ENCODE assay signal across 1 cellular context in the genomic region with DNA sequence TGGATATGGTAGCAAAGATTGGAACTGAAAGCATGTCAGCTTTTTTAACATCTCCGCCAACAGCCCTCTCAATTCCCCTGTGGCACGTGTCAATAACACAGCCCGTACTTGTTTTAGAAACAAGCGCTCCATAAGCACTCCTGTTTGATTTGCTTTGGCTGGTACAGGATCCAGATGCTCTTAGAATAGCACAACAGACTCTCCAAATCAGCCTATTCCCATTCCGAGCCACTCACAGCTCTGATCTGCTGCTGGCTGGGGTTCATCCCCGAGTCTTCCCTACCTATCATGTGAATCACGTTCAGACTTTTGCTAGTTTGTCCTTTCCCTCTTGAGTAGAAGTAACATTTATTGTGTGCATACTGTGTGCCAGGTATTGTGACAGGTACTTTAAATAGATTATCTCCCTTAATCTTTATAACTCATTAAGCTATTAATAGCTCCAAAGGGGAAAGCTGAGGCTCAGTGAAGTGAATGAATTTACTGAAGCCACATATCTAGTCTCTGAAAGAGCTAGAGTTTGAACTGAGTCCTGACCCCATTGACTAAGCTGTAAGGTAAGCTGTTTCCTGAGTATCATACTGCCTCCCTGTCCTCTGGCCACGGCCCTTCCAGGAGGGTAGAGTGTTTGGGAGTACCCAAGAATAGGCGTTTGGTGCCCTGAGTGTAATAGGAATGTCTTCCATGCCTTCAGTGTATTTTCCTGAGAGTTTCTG.
TF ChIP-seq lines count a peak whose summit lies in the region.

No MANE protein-coding gene starts in this region.

TF ChIP-seq in GM23338, 12 proteins besides CTCF, POLR2A, EP300 and RAD21 (continued from another document):
- TF ChIP-seq, protein P1, sequence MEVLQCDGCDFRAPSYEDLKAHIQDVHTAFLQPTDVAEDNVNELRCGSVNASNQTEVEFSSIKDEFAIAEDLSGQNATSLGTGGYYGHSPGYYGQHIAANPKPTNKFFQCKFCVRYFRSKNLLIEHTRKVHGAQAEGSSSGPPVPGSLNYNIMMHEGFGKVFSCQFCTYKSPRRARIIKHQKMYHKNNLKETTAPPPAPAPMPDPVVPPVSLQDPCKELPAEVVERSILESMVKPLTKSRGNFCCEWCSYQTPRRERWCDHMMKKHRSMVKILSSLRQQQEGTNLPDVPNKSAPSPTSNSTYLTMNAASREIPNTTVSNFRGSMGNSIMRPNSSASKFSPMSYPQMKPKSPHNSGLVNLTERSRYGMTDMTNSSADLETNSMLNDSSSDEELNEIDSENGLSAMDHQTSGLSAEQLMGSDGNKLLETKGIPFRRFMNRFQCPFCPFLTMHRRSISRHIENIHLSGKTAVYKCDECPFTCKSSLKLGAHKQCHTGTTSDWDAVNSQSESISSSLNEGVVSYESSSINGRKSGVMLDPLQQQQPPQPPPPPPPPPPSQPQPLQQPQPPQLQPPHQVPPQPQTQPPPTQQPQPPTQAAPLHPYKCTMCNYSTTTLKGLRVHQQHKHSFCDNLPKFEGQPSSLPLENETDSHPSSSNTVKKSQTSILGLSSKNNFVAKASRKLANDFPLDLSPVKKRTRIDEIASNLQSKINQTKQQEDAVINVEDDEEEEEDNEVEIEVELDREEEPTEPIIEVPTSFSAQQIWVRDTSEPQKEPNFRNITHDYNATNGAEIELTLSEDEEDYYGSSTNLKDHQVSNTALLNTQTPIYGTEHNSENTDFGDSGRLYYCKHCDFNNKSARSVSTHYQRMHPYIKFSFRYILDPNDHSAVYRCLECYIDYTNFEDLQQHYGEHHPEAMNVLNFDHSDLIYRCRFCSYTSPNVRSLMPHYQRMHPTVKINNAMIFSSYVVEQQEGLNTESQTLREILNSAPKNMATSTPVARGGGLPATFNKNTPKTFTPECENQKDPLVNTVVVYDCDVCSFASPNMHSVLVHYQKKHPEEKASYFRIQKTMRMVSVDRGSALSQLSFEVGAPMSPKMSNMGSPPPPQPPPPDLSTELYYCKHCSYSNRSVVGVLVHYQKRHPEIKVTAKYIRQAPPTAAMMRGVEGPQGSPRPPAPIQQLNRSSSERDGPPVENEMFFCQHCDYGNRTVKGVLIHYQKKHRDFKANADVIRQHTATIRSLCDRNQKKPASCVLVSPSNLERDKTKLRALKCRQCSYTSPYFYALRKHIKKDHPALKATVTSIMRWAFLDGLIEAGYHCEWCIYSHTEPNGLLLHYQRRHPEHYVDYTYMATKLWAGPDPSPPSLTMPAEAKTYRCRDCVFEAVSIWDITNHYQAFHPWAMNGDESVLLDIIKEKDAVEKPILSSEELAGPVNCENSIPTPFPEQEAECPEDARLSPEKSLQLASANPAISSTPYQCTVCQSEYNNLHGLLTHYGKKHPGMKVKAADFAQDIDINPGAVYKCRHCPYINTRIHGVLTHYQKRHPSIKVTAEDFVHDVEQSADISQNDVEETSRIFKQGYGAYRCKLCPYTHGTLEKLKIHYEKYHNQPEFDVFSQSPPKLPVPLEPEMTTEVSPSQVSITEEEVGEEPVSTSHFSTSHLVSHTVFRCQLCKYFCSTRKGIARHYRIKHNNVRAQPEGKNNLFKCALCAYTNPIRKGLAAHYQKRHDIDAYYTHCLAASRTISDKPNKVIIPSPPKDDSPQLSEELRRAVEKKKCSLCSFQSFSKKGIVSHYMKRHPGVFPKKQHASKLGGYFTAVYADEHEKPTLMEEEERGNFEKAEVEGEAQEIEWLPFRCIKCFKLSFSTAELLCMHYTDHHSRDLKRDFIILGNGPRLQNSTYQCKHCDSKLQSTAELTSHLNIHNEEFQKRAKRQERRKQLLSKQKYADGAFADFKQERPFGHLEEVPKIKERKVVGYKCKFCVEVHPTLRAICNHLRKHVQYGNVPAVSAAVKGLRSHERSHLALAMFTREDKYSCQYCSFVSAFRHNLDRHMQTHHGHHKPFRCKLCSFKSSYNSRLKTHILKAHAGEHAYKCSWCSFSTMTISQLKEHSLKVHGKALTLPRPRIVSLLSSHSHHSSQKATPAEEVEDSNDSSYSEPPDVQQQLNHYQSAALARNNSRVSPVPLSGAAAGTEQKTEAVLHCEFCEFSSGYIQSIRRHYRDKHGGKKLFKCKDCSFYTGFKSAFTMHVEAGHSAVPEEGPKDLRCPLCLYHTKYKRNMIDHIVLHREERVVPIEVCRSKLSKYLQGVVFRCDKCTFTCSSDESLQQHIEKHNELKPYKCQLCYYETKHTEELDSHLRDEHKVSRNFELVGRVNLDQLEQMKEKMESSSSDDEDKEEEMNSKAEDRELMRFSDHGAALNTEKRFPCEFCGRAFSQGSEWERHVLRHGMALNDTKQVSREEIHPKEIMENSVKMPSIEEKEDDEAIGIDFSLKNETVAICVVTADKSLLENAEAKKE (CRISPR knock-in tag; IDR thresholded peaks at IDR 0.05): no peak
- TF ChIP-seq EZH2 (IDR thresholded peaks at IDR 0.05; ENCODE audit: low read depth, unreplicated experiment) (no peak), ZNF114 (CRISPR knock-in tag; IDR thresholded peaks at IDR 0.05) (no peak), CREB1 (CRISPR knock-in tag; IDR thresholded peaks at IDR 0.05; ENCODE audit: low read depth) (no peak), NANOG (IDR thresholded peaks at IDR 0.05; ENCODE audit: borderline replicate concordance) (no peak)
